8 cellular contexts compared by ENCODE assay signal in genomic region chr19:51366050-51366998, GRCh38. TPM values are rescaled to one million over a fixed set of nuclear protein-coding genes. Genes with fewer than 3 reads are reported as not detected.
A peak's percentile ranks its signal among the peaks of the same experiment; 100 is the strongest.
DNase-seq lines count a peak whose midpoint lies in the region; ATAC-seq and TF ChIP-seq lines count a peak whose summit lies in the region.

Gene ETFB (minus strand): TSS chr19:51366388. CDS start chr19:51366326, 62 bp downstream.

- intact Hi-C loops in CD4-positive, alpha-beta T cell (cut with DNase I, micrococcal nuclease), result loop anchor here in 1 of 2 experiments (10.0 kb wide), 1 partner anchor 228 kb away; no protein-coding TSS in a partner anchor

- POLR2A ChIA-PET in CD4-positive, alpha-beta T cell (lab: Charles Lee), result interaction anchor here (0.8 to 1.6 kb wide), 5 partner anchors 11 to 75 kb away, joined by 3 to 7 read pairs (median 4); partner anchors contain the start of gene VSIG10L

- H3K27me3 ChIP-seq in CD4-positive, alpha-beta T cell (ENCODE audit: control insufficient read depth, insufficient read depth, low read length), result no peaks in the 10 kb centered on the region

- H3K27ac ChIP-seq in CD4-positive, alpha-beta T cell (ENCODE audit: low read depth, low read length), result peak within 1 kb of the TSS; percentile 69

- TF ChIP-seq CTCF in CD4-positive, alpha-beta T cell (IDR thresholded peaks at IDR 0.05), result no peak
- TF ChIP-seq CTCF in GM20000 (IDR thresholded peaks at IDR 0.05; ENCODE audit: extremely low read depth, missing control alignments) (no peak), nephron progenitor cell (IDR thresholded peaks at IDR 0.05) (no peak)

- ATAC-seq in CD4-positive, alpha-beta T cell (ENCODE audit: poor library complexity), result peak; percentile 68
- peak; percentile 37 for ATAC-seq in stimulated activated naive CD8-positive, alpha-beta T cell treated with anti-CD3 and anti-CD28 coated beads, Interleukin-15, Interleukin-2, amounts not matched to agents 100 U/mL and 50 U/mL, for 24 hours

- no peaks in the 10 kb centered on the region for H3K9me3 Mint-ChIP-seq in CD4-positive, alpha-beta T cell
- no peaks in the 10 kb centered on the region for H3K9me3 Mint-ChIP-seq in nephron progenitor cell

- CTCF ChIA-PET in CD4-positive, alpha-beta T cell (lab: Charles Lee), result no interaction called here

- no peaks in the 10 kb centered on the region for H3K9me3 ChIP-seq in CD4-positive, alpha-beta T cell (ENCODE audit: control insufficient read depth, low read length)

- peak within 1 kb of the TSS; percentile 96 for H3K4me3 Mint-ChIP-seq in CD4-positive, alpha-beta T cell
- H3K4me3 Mint-ChIP-seq in nephron progenitor cell, result peak within 1 kb of the TSS; percentile 99

- H3K27ac Mint-ChIP-seq in CD4-positive, alpha-beta T cell, result peak within 1 kb of the TSS; percentile 84
- H3K27ac Mint-ChIP-seq in nephron progenitor cell, result peak within 1 kb of the TSS; percentile 100

- no peaks in the 10 kb centered on the region for H3K27me3 Mint-ChIP-seq in CD4-positive, alpha-beta T cell
- peaks cover 4% of the 10 kb centered on the region for H3K27me3 Mint-ChIP-seq in nephron progenitor cell (ENCODE audit: low read depth, poor library complexity)

- H3K4me1 Mint-ChIP-seq in CD4-positive, alpha-beta T cell (ENCODE audit: low read depth), result peaks cover 69% of the 10 kb centered on the region
- peaks cover 65% of the 10 kb centered on the region for H3K4me1 Mint-ChIP-seq in nephron progenitor cell

- DNase-seq in CD4-positive, alpha-beta T cell, result peak; percentile 80 to 91 (median 88)
- peak; percentile 95 for DNase-seq in GM20000 (ENCODE audit: low spot score)
- DNase-seq in HuH-7 (ENCODE audit: low spot score), result peak; percentile 93
- DNase-seq in SIG-M5 treated with dmso at 0.1 percent for 504 hours (lab: John Stamatoyannopoulos, UW; ENCODE audit: unreplicated experiment), result peak; percentile 98
- peak; percentile 71 for DNase-seq in activated gamma-delta T cell (lab: John Stamatoyannopoulos, UW)
- peak; percentile 98 for DNase-seq in fibroblast of the conjunctiva (ENCODE audit: low read depth)
- DNase-seq in nephron progenitor cell, result peak; percentile 96
- peak; percentile 95 for DNase-seq in stimulated activated naive CD8-positive, alpha-beta T cell treated with anti-CD3 and anti-CD28 coated beads, Interleukin-15, Interleukin-2, amounts not matched to agents 100 U/mL and 50 U/mL, for 24 hours

- peaks cover 12% of the 10 kb centered on the region for H3K36me3 Mint-ChIP-seq in CD4-positive, alpha-beta T cell (ENCODE audit: low read depth)
- H3K36me3 Mint-ChIP-seq in nephron progenitor cell (ENCODE audit: low read depth), result no peaks in the 10 kb centered on the region

RNA-seq across cellular contexts. Expression of gene ETFB, which starts in this region (rescaled TPM):
- 10 to 100 TPM; 29.7 to 30.1 TPM for total RNA-seq in CD4-positive, alpha-beta T cell

Comparison
In these comparisons a context has a peak if more than half of its experiments do, and no peak if none do; other contexts are left out.
1. Peak in every context shown above with its lines: DNase-seq, ATAC-seq and H3K27ac ChIP-seq.